Comparison of ENCODE assay signal across 8 cellular contexts in genomic region chr12:123633379-123634141, GRCh38. TPM values are rescaled to one million over a fixed set of nuclear protein-coding genes. Genes with fewer than 3 reads are reported as not detected.
DNase-seq lines count a peak whose midpoint lies in the region; ATAC-seq and TF ChIP-seq lines count a peak whose summit lies in the region.

TSS of gene EIF2B1 (minus strand) at chr12:123633686. CDS start at chr12:123633557, 129 bp downstream.
TSS of gene GTF2H3 (plus strand) at chr12:123633829. CDS start at chr12:123633860, 31 bp downstream.

- DNase-seq in BJ (ENCODE audit: low read depth) (peak; percentile 76), NCI-H526 treated with DMSO at 0.1 percent for 48 hours (lab: John Stamatoyannopoulos, UW) (peak; percentile 93), coronary artery (ENCODE audit: low spot score) (peak; percentile 97), left colon (peak; percentile 97 to 98)
- DNase-seq in activated CD4-positive, alpha-beta T cell treated with anti-CD3 and anti-CD28 coated beads, Interleukin-2, amount 10 ng/mL, durations not matched to agents 24 days and 14 days = peak; percentile 99
- DNase-seq in stimulated activated CD4-positive, alpha-beta T cell treated with anti-CD3 and anti-CD28 coated beads, Interleukin-1b, Interleukin-23, amount 100 ng/mL, for 48 hours = peak; percentile 97

- H3K4me1 Mint-ChIP-seq in activated CD4-positive, alpha-beta T cell treated with anti-CD3 and anti-CD28 coated beads, Interleukin-2, amount 10 ng/mL, durations not matched to agents 24 days and 14 days = peaks cover 17% of the 10 kb centered on the region

- H3K4me3 Mint-ChIP-seq in activated CD4-positive, alpha-beta T cell treated with anti-CD3 and anti-CD28 coated beads, Interleukin-2, amount 10 ng/mL, durations not matched to agents 24 days and 14 days = peak within 1 kb of the TSS; percentile 98

- intact Hi-C loops in activated CD4-positive, alpha-beta T cell treated with anti-CD3 and anti-CD28 coated beads, Interleukin-2, amount 10 ng/mL, durations not matched to agents 24 days and 14 days (cut with micrococcal nuclease) = loop anchor here (1.0 kb wide), 3 partner anchors 31 to 81 kb away; partner anchors contain the start of genes DDX55 and TMED2
- intact Hi-C loops in left colon (cut with DNase I, micrococcal nuclease) = no loop called here

- peak within 1 kb of the TSS; percentile 43 to 85 for H3K27ac ChIP-seq in coronary artery

- peak within 1 kb of the TSS; percentile 93 for H3K27ac Mint-ChIP-seq in activated CD4-positive, alpha-beta T cell treated with anti-CD3 and anti-CD28 coated beads, Interleukin-2, amount 10 ng/mL, durations not matched to agents 24 days and 14 days

- ATAC-seq in GM19324 (IDR thresholded peaks at IDR 0.05; ENCODE audit: low FRiP score, unreplicated experiment) = peak; percentile 95
- peak; percentile 83 for ATAC-seq in HG03469 (IDR thresholded peaks at IDR 0.05; ENCODE audit: unreplicated experiment)
- peak; percentile 99 for ATAC-seq in left colon

- no peaks in the 10 kb centered on the region for H3K9me3 Mint-ChIP-seq in activated CD4-positive, alpha-beta T cell treated with anti-CD3 and anti-CD28 coated beads, Interleukin-2, amount 10 ng/mL, durations not matched to agents 24 days and 14 days

- peaks cover 12% of the 10 kb centered on the region for H3K36me3 ChIP-seq in BJ (ENCODE audit: control insufficient read depth, insufficient read depth, low read length)

- POLR2A ChIA-PET in BJ (lab: Charles Lee) = no interaction called here

- no peaks in the 10 kb centered on the region for H3K27me3 ChIP-seq in BJ (ENCODE audit: control insufficient read depth, insufficient read depth, low read length)

- peaks cover 38% of the 10 kb centered on the region for H3K36me3 Mint-ChIP-seq in activated CD4-positive, alpha-beta T cell treated with anti-CD3 and anti-CD28 coated beads, Interleukin-2, amount 10 ng/mL, durations not matched to agents 24 days and 14 days (ENCODE audit: low read depth)

- TF ChIP-seq CTCF in BJ (IDR thresholded peaks at IDR 0.05; ENCODE audit: insufficient read depth, low read depth, low read length) (no peak), coronary artery (IDR thresholded peaks at IDR 0.05) (no peak)

- peak within 1 kb of the TSS; percentile 55 for H3K4me3 ChIP-seq in BJ (ENCODE audit: low read depth, low read length)
- peak within 1 kb of the TSS; percentile 81 for H3K4me3 ChIP-seq in coronary artery

- CTCF ChIA-PET in BJ (lab: Yijun Ruan, JAX) = no interaction called here

- no peaks in the 10 kb centered on the region for H3K27me3 Mint-ChIP-seq in activated CD4-positive, alpha-beta T cell treated with anti-CD3 and anti-CD28 coated beads, Interleukin-2, amount 10 ng/mL, durations not matched to agents 24 days and 14 days

RNA-seq across cellular contexts. Expression of gene EIF2B1, which starts in this region (rescaled TPM):
- polyA plus RNA-seq in BJ (2011; rRNA removed) = 27.4 and 29.9 TPM in 2 replicates
- 8.9 and 10.2 TPM in 2 replicates for polyA minus RNA-seq in BJ (2011; rRNA and poly(A)+ RNA removed)
- 81.5 and 84.8 TPM in 2 replicates for total RNA-seq in activated CD4-positive, alpha-beta T cell treated with anti-CD3 and anti-CD28 coated beads, Interleukin-2, amount 10 ng/mL, durations not matched to agents 24 days and 14 days
- 10 to 100 TPM; 38.8 to 43.4 TPM for total RNA-seq in left colon

RNA-seq across cellular contexts. Expression of gene GTF2H3, which starts in this region (rescaled TPM):
- 19.6 and 40.5 TPM in 2 replicates for polyA plus RNA-seq in BJ (2011; rRNA removed)
- 9.2 and 14.6 TPM in 2 replicates for polyA minus RNA-seq in BJ (2011; rRNA and poly(A)+ RNA removed)
- 66.8 and 69.7 TPM in 2 replicates for total RNA-seq in activated CD4-positive, alpha-beta T cell treated with anti-CD3 and anti-CD28 coated beads, Interleukin-2, amount 10 ng/mL, durations not matched to agents 24 days and 14 days
- total RNA-seq in left colon = 10 to 100 TPM; 19.6 to 25.1 TPM

Comparison
In these comparisons a context has a peak if more than half of its experiments do, and no peak if none do; other contexts are left out.
1. Peak in every context shown above with its lines: DNase-seq, ATAC-seq, H3K4me3 ChIP-seq and H3K27ac ChIP-seq.